Comparison of ENCODE assay signal across 10 cellular contexts in genomic region chr11:67271212-67271547, GRCh38. TPM values are rescaled to one million over a fixed set of nuclear protein-coding genes. Genes with fewer than 3 reads are reported as not detected.
DNase-seq lines count a peak whose midpoint lies in the region; ATAC-seq and TF ChIP-seq lines count a peak whose summit lies in the region.
"Had no signal": no experiment of that assay in that cellular context is flagged by ENCODE, and none has a peak within 500 bp of the region (broad histone marks: within the 10 kb centered on the region; RNA-seq: fewer than 3 reads in every experiment).

No MANE protein-coding gene starts in this region.

- peaks cover 36 to 95% (median 94%) of the 10 kb centered on the region in 5 donors for H3K4me1 ChIP-seq in subcutaneous abdominal adipose tissue (ENCODE audit: control insufficient read depth in 5 of 5, insufficient read depth in 5 of 5, low read length in 5 of 5)

- no peaks in the 10 kb centered on the region for H3K9me3 Mint-ChIP-seq in activated CD8-positive, alpha-beta memory T cell treated with anti-CD3 and anti-CD28 coated beads, Interleukin-2, amount 10 ng/mL, durations not matched to agents 7 days and 5 days (ENCODE audit: low read depth)
- no peaks in the 10 kb centered on the region for H3K9me3 Mint-ChIP-seq in activated B cell treated with CpG ODN at 0.5 μM for 24 hours
- H3K9me3 Mint-ChIP-seq in immature natural killer cell = no peaks in the 10 kb centered on the region

- no peak overlapping the region for H3K9ac ChIP-seq in subcutaneous abdominal adipose tissue (ENCODE audit: low read length in 5 of 5)

- peak overlapping the region in 3 of 5 donors; percentile 7 to 86 (median 42) for H3K4me3 ChIP-seq in subcutaneous abdominal adipose tissue (ENCODE audit: low read depth in 1 of 5, low read length in 5 of 5)

- peak overlapping the region; percentile 99 for H3K4me3 Mint-ChIP-seq in activated CD8-positive, alpha-beta memory T cell treated with anti-CD3 and anti-CD28 coated beads, Interleukin-2, amount 10 ng/mL, durations not matched to agents 7 days and 5 days
- H3K4me3 Mint-ChIP-seq in activated B cell treated with CpG ODN at 0.5 μM for 24 hours (peak overlapping the region; percentile 92), immature natural killer cell (peak overlapping the region; percentile 88 to 98 (median 98))

- H3K27ac Mint-ChIP-seq in activated CD8-positive, alpha-beta memory T cell treated with anti-CD3 and anti-CD28 coated beads, Interleukin-2, amount 10 ng/mL, durations not matched to agents 7 days and 5 days = peak overlapping the region; percentile 98
- H3K27ac Mint-ChIP-seq in activated B cell treated with CpG ODN at 0.5 μM for 24 hours (peak overlapping the region; percentile 98), immature natural killer cell (peak overlapping the region; percentile 96 to 99 (median 98))

- no peaks in the 10 kb centered on the region for H3K9me3 ChIP-seq in subcutaneous abdominal adipose tissue (ENCODE audit: control insufficient read depth in 5 of 5, low read length in 5 of 5)
- H3K9me3 ChIP-seq: ascending aorta had no signal

- CTCF ChIA-PET in activated CD8-positive, alpha-beta memory T cell treated with anti-CD3 and anti-CD28 coated beads, Interleukin-2, amount 10 ng/mL, durations not matched to agents 7 days and 5 days (lab: Charles Lee) = interaction anchor here (1.0 to 9.3 kb wide), 9 partner anchors 9 to 111 kb away, joined by 3 to 137 read pairs (median 5); partner anchors contain the start of genes ANKRD13D and POLD4
- CTCF ChIA-PET in activated B cell treated with CpG ODN at 0.5 μM for 24 hours (lab: Charles Lee) = interaction anchor here (1.1 to 3.4 kb wide), 3 partner anchors 9 to 46 kb away, joined by 4 to 20 read pairs (median 10); partner anchors contain the start of gene ANKRD13D

- H3K36me3 Mint-ChIP-seq in activated CD8-positive, alpha-beta memory T cell treated with anti-CD3 and anti-CD28 coated beads, Interleukin-2, amount 10 ng/mL, durations not matched to agents 7 days and 5 days = peaks cover 66% of the 10 kb centered on the region
- H3K36me3 Mint-ChIP-seq in activated B cell treated with CpG ODN at 0.5 μM for 24 hours (ENCODE audit: low read depth) (peaks cover 48% of the 10 kb centered on the region), immature natural killer cell (peaks cover 4 to 22% (median 12%) of the 10 kb centered on the region in 3 donors)

- TF ChIP-seq CTCF in activated B cell treated with CpG ODN at 0.5 μM for 24 hours (IDR thresholded peaks at IDR 0.05) (no peak), GM13977 (IDR thresholded peaks at IDR 0.05; ENCODE audit: extremely low read depth, insufficient read depth, missing control alignments) (no peak)

- H3K4me1 Mint-ChIP-seq in activated CD8-positive, alpha-beta memory T cell treated with anti-CD3 and anti-CD28 coated beads, Interleukin-2, amount 10 ng/mL, durations not matched to agents 7 days and 5 days = peaks cover 78% of the 10 kb centered on the region
- H3K4me1 Mint-ChIP-seq in activated B cell treated with CpG ODN at 0.5 μM for 24 hours (peaks cover 90% of the 10 kb centered on the region), immature natural killer cell (peaks cover 85 to 90% of the 10 kb centered on the region in 2 donors)

- ATAC-seq in activated CD8-positive, alpha-beta memory T cell treated with anti-CD3 and anti-CD28 coated beads, Interleukin-2, amount 10 ng/mL, durations not matched to agents 7 days and 5 days = no peak
- no peak for ATAC-seq in activated B cell treated with CpG ODN at 0.5 μM for 24 hours (ENCODE audit: low read depth)

- intact Hi-C loops in activated B cell treated with CpG ODN at 0.5 μM for 24 hours (cut with micrococcal nuclease) = no loop called here

- DNase-seq in activated CD8-positive, alpha-beta memory T cell treated with anti-CD3 and anti-CD28 coated beads, Interleukin-2, amount 10 ng/mL, durations not matched to agents 7 days and 5 days = no peak
- no peak for DNase-seq in activated CD8-positive, alpha-beta memory T cell treated with anti-CD3 and anti-CD28 coated beads, Interleukin-2, amount 50 U/mL, for 48 hours
- DNase-seq in activated B cell treated with CpG ODN at 0.5 μM for 24 hours = no peak
- no peak for DNase-seq in immature natural killer cell
- DNase-seq in GM13977 (ENCODE audit: low spot score) = no peak
- DNase-seq in NCI-H526 (lab: John Stamatoyannopoulos, UW) = no peak
- DNase-seq in NCI-H2107 (lab: John Stamatoyannopoulos, UW) = no peak
- DNase-seq: NCI-H146 had no signal

- H3K27me3 Mint-ChIP-seq in activated CD8-positive, alpha-beta memory T cell treated with anti-CD3 and anti-CD28 coated beads, Interleukin-2, amount 10 ng/mL, durations not matched to agents 7 days and 5 days = no peaks in the 10 kb centered on the region
- H3K27me3 Mint-ChIP-seq in activated B cell treated with CpG ODN at 0.5 μM for 24 hours (no peaks in the 10 kb centered on the region), immature natural killer cell (ENCODE audit: low read depth in 3 of 3) (peaks cover 30 to 57% (median 30%) of the 10 kb centered on the region in 3 donors)

- POLR2A ChIA-PET in activated B cell treated with CpG ODN at 0.5 μM for 24 hours (lab: Charles Lee) = interaction anchor here (1.1 to 9.6 kb wide), 7 partner anchors 15 to 194 kb away, joined by 3 to 280 read pairs (median 13); partner anchors contain the start of genes ANKRD13D, POLD4 and PPP1CA

- H3K36me3 ChIP-seq in subcutaneous abdominal adipose tissue (ENCODE audit: control insufficient read depth in 5 of 5, insufficient read depth in 5 of 5, low read length in 5 of 5) = peaks cover 0 to 5% (median 2%) of the 10 kb centered on the region in 5 donors
- H3K36me3 ChIP-seq: ascending aorta had no signal

- H3K27ac ChIP-seq in subcutaneous abdominal adipose tissue (ENCODE audit: low read depth, low read length) = peak overlapping the region; percentile 69

- in situ Hi-C loops in GM13977 (cut with MboI; ENCODE audit: low pct_unique_long_range_greater_than_20kb, low sequenced_read_pairs, unreplicated experiment) = no loop called here

- no peaks in the 10 kb centered on the region for H3K27me3 ChIP-seq in subcutaneous abdominal adipose tissue (ENCODE audit: control insufficient read depth in 5 of 5, insufficient read depth in 4 of 5, low read length in 5 of 5)
- H3K27me3 ChIP-seq: ascending aorta had no signal

RNA-seq across cellular contexts. Expression of gene GRK2, which starts 4.9 kb away (rescaled TPM):
- 100 to 1,000 TPM; 366 to 402 TPM for total RNA-seq in activated CD8-positive, alpha-beta memory T cell treated with anti-CD3 and anti-CD28 coated beads, Interleukin-2, amount 10 ng/mL, durations not matched to agents 7 days and 5 days
- total RNA-seq in activated B cell treated with CpG ODN at 0.5 μM for 24 hours = 159 and 175 TPM in 2 replicates
- polyA plus RNA-seq in immature natural killer cell = 10 to 100 TPM; 15.2 to 25.9 (median 22.9) TPM

RNA-seq across cellular contexts. Expression of gene ANKRD13D, which starts 17.9 kb away (rescaled TPM):
- total RNA-seq in activated CD8-positive, alpha-beta memory T cell treated with anti-CD3 and anti-CD28 coated beads, Interleukin-2, amount 10 ng/mL, durations not matched to agents 7 days and 5 days = 100 to 1,000 TPM; 148 to 172 TPM
- 97.2 and 116 TPM in 2 replicates for total RNA-seq in activated B cell treated with CpG ODN at 0.5 μM for 24 hours
- polyA plus RNA-seq in immature natural killer cell = 10 to 100 TPM; 12.4 to 26.7 (median 14.2) TPM

RNA-seq across cellular contexts. Expression of gene SSH3, which starts 32.1 kb away (rescaled TPM):
- total RNA-seq in activated CD8-positive, alpha-beta memory T cell treated with anti-CD3 and anti-CD28 coated beads, Interleukin-2, amount 10 ng/mL, durations not matched to agents 7 days and 5 days = 10 to 100 TPM; 10.7 to 26.4 TPM
- total RNA-seq in activated B cell treated with CpG ODN at 0.5 μM for 24 hours = 5.1 and 7.7 TPM in 2 replicates
- polyA plus RNA-seq in immature natural killer cell = 1 to 10 TPM; 1.1 to 4.8 (median 2.3) TPM
